25 cellular contexts compared by ENCODE assay signal in genomic region chr3:28299705-28300104, GRCh38.
"Had no signal": no experiment of that assay in that cellular context is flagged by ENCODE, and none has a peak within 500 bp of the region (broad histone marks: within the 10 kb centered on the region; RNA-seq: fewer than 3 reads in every experiment).

No MANE protein-coding gene starts in this region.

- H3K27ac ChIP-seq: heart left ventricle, left lung, lower lobe of right lung, pancreas, prostate gland, skin epidermis, tibial nerve, uterus had no signal

- H3K27ac Mint-ChIP-seq: stimulated activated naive CD8-positive, alpha-beta T cell treated with anti-CD3 and anti-CD28 coated beads, Interleukin-15, Interleukin-2, amounts not matched to agents 100 ng/mL and 50 ng/mL, for 24 hours; type B pancreatic cell had no signal

- H3K9me3 Mint-ChIP-seq: naive thymus-derived CD8-positive, alpha-beta T cell; stimulated activated naive CD8-positive, alpha-beta T cell treated with anti-CD3 and anti-CD28 coated beads, Interleukin-15, Interleukin-2, amounts not matched to agents 100 ng/mL and 50 ng/mL, for 24 hours; type B pancreatic cell had no signal

- H3K4me3 Mint-ChIP-seq: stimulated activated naive CD8-positive, alpha-beta T cell treated with anti-CD3 and anti-CD28 coated beads, Interleukin-15, Interleukin-2, amounts not matched to agents 100 ng/mL and 50 ng/mL, for 24 hours; type B pancreatic cell had no signal

- H3K27me3 ChIP-seq: heart left ventricle, left lung, pancreas, tibial nerve, uterus had no signal

- H3K36me3 ChIP-seq: left lung, lower lobe of right lung, pancreas, prostate gland, tibial nerve had no signal

- H3K9me3 ChIP-seq: heart left ventricle, left lung, lower lobe of right lung, pancreas, prostate gland, tibial nerve, uterus had no signal

- DNase-seq: heart left ventricle; kidney; left colon; left lung; lower lobe of right lung; mammary epithelial cell; mesenchymal stem cell; naive thymus-derived CD8-positive, alpha-beta T cell; pancreas; posterior cingulate gyrus; retina; right cardiac atrium; stimulated activated CD4-positive, alpha-beta T cell treated with anti-CD3 and anti-CD28 coated beads, Interleukin-12 subunit alpha, Interleukin-12 subunit beta, amount 100 ng/mL, for 4 hours; stimulated activated CD4-positive, alpha-beta T cell treated with anti-CD3 and anti-CD28 coated beads, Interleukin-15, amount 100 ng/mL, for 24 hours; stimulated activated CD4-positive, alpha-beta T cell treated with anti-CD3 and anti-CD28 coated beads, Interleukin-2, amount 100 ng/mL, for 24 hours; stimulated activated CD4-positive, alpha-beta T cell treated with anti-CD3 and anti-CD28 coated beads, Interleukin-4, amount 100 ng/mL, for 1 hour; stimulated activated naive CD4-positive, alpha-beta T cell; substantia nigra; uterus had no signal

- H3K4me3 ChIP-seq: heart left ventricle, left lung, lower lobe of right lung, pancreas, prostate gland, skin epidermis, tibial nerve, uterus had no signal

- H3K4me1 ChIP-seq: pancreas, prostate gland had no signal

- ATAC-seq: heart left ventricle; left colon; left lung; lower lobe of right lung; naive thymus-derived CD8-positive, alpha-beta T cell; pancreas; right cardiac atrium; sciatic nerve had no signal

- H3K27me3 Mint-ChIP-seq: naive thymus-derived CD8-positive, alpha-beta T cell; stimulated activated naive CD8-positive, alpha-beta T cell treated with anti-CD3 and anti-CD28 coated beads, Interleukin-15, Interleukin-2, amounts not matched to agents 100 ng/mL and 50 ng/mL, for 24 hours; type B pancreatic cell had no signal
